ENCODE assay signal across 13 cellular contexts in genomic region chr4:132565542-132565941, GRCh38.
DNase-seq lines count a peak whose midpoint lies in the region; ATAC-seq and TF ChIP-seq lines count a peak whose summit lies in the region.
"Had no signal": no experiment of that assay in that cellular context is flagged by ENCODE, and none has a peak within 500 bp of the region (broad histone marks: within the 10 kb centered on the region; RNA-seq: fewer than 3 reads in every experiment).

No MANE protein-coding gene starts in this region.

- no peak overlapping the region for H3K14ac ChIP-seq in neuronal stem cell (ENCODE audit: low read length)

- no peak overlapping the region for H2BK15ac ChIP-seq in neuronal stem cell (ENCODE audit: low read length)

- H3K36me3 Mint-ChIP-seq in GM23338 (ENCODE audit: low read depth): peaks cover 7% of the 10 kb centered on the region
- H3K36me3 Mint-ChIP-seq in central memory CD8-positive, alpha-beta T cell (ENCODE audit: insufficient read depth): no peaks in the 10 kb centered on the region
- H3K36me3 Mint-ChIP-seq: CD4-positive, alpha-beta memory T cell had no signal

- no peak overlapping the region for H3K23ac ChIP-seq in neuronal stem cell (ENCODE audit: low read depth, low read length, poor library complexity)

- H3K27me3 ChIP-seq in DND-41 (ENCODE audit: insufficient read depth, low read length, poor library complexity) (no peaks in the 10 kb centered on the region), GM23338 (ENCODE audit: insufficient read depth) (no peaks in the 10 kb centered on the region), neuronal stem cell (ENCODE audit: control insufficient read depth in 3 of 3, insufficient read depth in 3 of 3, low read depth in 1 of 3, low read length in 3 of 3) (no peaks in the 10 kb centered on the region)

- H3K4me1 Mint-ChIP-seq in GM23338: no peaks in the 10 kb centered on the region
- H3K4me1 Mint-ChIP-seq in central memory CD8-positive, alpha-beta T cell: no peaks in the 10 kb centered on the region
- H3K4me1 Mint-ChIP-seq: CD4-positive, alpha-beta memory T cell; H9 had no signal

- H2AFZ ChIP-seq in DND-41 (ENCODE audit: low read depth, low read length): peak overlapping the region; percentile 45
- H2AFZ ChIP-seq in GM23338: 0 out of 2 replicates have a peak overlapping the region, but pooled peaks have one; percentile 72
- no peak overlapping the region for H2AFZ ChIP-seq in neuronal stem cell (ENCODE audit: low read length)

- no peak overlapping the region for H4K8ac ChIP-seq in neuronal stem cell (ENCODE audit: low read depth, low read length)

- H2AK5ac ChIP-seq in neuronal stem cell (ENCODE audit: low read depth, low read length): no peak overlapping the region

- no peak for TF ChIP-seq CTCF in DND-41 (IDR thresholded peaks at IDR 0.05; ENCODE audit: borderline replicate concordance, extremely low read depth, low read length, poor library complexity, severe bottlenecking)
- no peak for TF ChIP-seq CTCF in GM23338 (conservative IDR thresholded peaks at IDR 0.05; ENCODE audit: low read depth in 2 of 2)

- H3K9me3 ChIP-seq in DND-41 (ENCODE audit: insufficient read depth, low read length, severe bottlenecking) (no peaks in the 10 kb centered on the region), neuronal stem cell (replicated peaks in 1 of 2; ENCODE audit: control insufficient read depth in 2 of 2, insufficient read depth in 1 of 2, low read depth in 1 of 2, low read length in 2 of 2) (no peaks in the 10 kb centered on the region)

- peak overlapping the region; percentile 38 for H3K18ac ChIP-seq in neuronal stem cell (ENCODE audit: low read length)

- peaks cover 5% of the 10 kb centered on the region for H3K9me3 Mint-ChIP-seq in GM23338
- H3K9me3 Mint-ChIP-seq in central memory CD8-positive, alpha-beta T cell: peaks cover 8% of the 10 kb centered on the region

- no peak overlapping the region for H3K27ac Mint-ChIP-seq in GM23338
- H3K27ac Mint-ChIP-seq in central memory CD8-positive, alpha-beta T cell (ENCODE audit: low read depth): no peak overlapping the region
- H3K27ac Mint-ChIP-seq: CD4-positive, alpha-beta memory T cell had no signal

- H3K9me2 ChIP-seq in GM23338 (ENCODE audit: insufficient read depth): no peaks in the 10 kb centered on the region

- H3K4me2 ChIP-seq in DND-41 (ENCODE audit: insufficient read depth, low read length) (no peak overlapping the region), GM23338 (no peak overlapping the region), neuronal stem cell (ENCODE audit: insufficient read depth, low read length, poor library complexity, severe bottlenecking) (no peak overlapping the region)

- no peak overlapping the region for H2BK5ac ChIP-seq in neuronal stem cell (ENCODE audit: low read length)

- H3K27me3 Mint-ChIP-seq in GM23338 (ENCODE audit: insufficient read depth, low read depth, poor library complexity): no peaks in the 10 kb centered on the region
- no peaks in the 10 kb centered on the region for H3K27me3 Mint-ChIP-seq in central memory CD8-positive, alpha-beta T cell
- H3K27me3 Mint-ChIP-seq: CD4-positive, alpha-beta memory T cell had no signal

- H3K4me1 ChIP-seq in DND-41 (ENCODE audit: insufficient read depth, low read length) (no peaks in the 10 kb centered on the region), GM23338 (ENCODE audit: insufficient read depth) (no peaks in the 10 kb centered on the region), neuronal stem cell (ENCODE audit: control insufficient read depth in 2 of 2, insufficient read depth in 1 of 2, low read depth in 1 of 2, low read length in 2 of 2) (no peaks in the 10 kb centered on the region)

- no peak for ATAC-seq in DND-41 (ENCODE audit: insufficient read depth, low read depth)
- no peak for ATAC-seq in GM23338
- peak; percentile 10 for ATAC-seq in central memory CD8-positive, alpha-beta T cell (replicated peaks; ENCODE audit: extremely low read depth, poor library complexity, severe bottlenecking)

- DNase-seq in DND-41: no peak
- no peak for DNase-seq in GM23338 (ENCODE audit: low spot score)
- no peak for DNase-seq in central memory CD8-positive, alpha-beta T cell (ENCODE audit: low spot score in 2 of 2)
- DNase-seq in neuronal stem cell (ENCODE audit: low spot score): no peak
- DNase-seq in NOMO-1 treated with DMSO at 0.1 percent for 48 hours (lab: John Stamatoyannopoulos, UW; ENCODE audit: unreplicated experiment): no peak
- DNase-seq in mucosa of gallbladder (ENCODE audit: low spot score): no peak
- no peak for DNase-seq in activated CD4-positive, alpha-beta T cell treated with anti-CD3 and anti-CD28 coated beads for 4 hours
- DNase-seq in OCI-M1 (lab: John Stamatoyannopoulos, UW): no peak
- DNase-seq: C1 segment of cervical spinal cord; CD4-positive, alpha-beta memory T cell; COR-L47; DMS79 treated with DMSO at 0.1 percent for 48 hours; H9 had no signal

- H3K9ac ChIP-seq in DND-41 (ENCODE audit: low read depth, low read length): no peak overlapping the region
- no peak overlapping the region for H3K9ac ChIP-seq in neuronal stem cell (ENCODE audit: low read depth, low read length, poor library complexity)

- no peaks in the 10 kb centered on the region for H4K20me1 ChIP-seq in DND-41 (ENCODE audit: insufficient read depth, low read length)
- no peaks in the 10 kb centered on the region for H4K20me1 ChIP-seq in GM23338 (replicated peaks; ENCODE audit: insufficient read depth)

- H3K27ac ChIP-seq in DND-41 (ENCODE audit: low read length) (no peak overlapping the region), GM23338 (ENCODE audit: low read depth) (no peak overlapping the region), neuronal stem cell (replicated peaks; ENCODE audit: low read length) (no peak overlapping the region)

- no peaks in the 10 kb centered on the region for H3K79me1 ChIP-seq in neuronal stem cell (ENCODE audit: low read depth, low read length)

- H3F3A ChIP-seq in GM23338 (replicated peaks; ENCODE audit: low read depth): no peaks in the 10 kb centered on the region

- WGBS in neuronal stem cell (ENCODE audit: extremely low coverage in 2 of 2, insufficient read length in 2 of 2, insufficient replicate concordance in 1 of 2), 2 donors: no CpG with 5 or more reads among the region's 2 CpGs

- no peak overlapping the region for H2BK12ac ChIP-seq in neuronal stem cell (ENCODE audit: low read length)

- H3K79me2 ChIP-seq in DND-41 (ENCODE audit: insufficient read depth, low read length): no peaks in the 10 kb centered on the region
- H3K79me2 ChIP-seq in GM23338 (replicated peaks; ENCODE audit: insufficient read depth): no peaks in the 10 kb centered on the region

- H3K4me3 ChIP-seq in DND-41 (ENCODE audit: low read depth in 1 of 2, low read length in 2 of 2) (no peak overlapping the region), GM23338 (no peak overlapping the region), neuronal stem cell (ENCODE audit: low read length in 2 of 2) (no peak overlapping the region)

- H2BK120ac ChIP-seq in neuronal stem cell (ENCODE audit: low read depth, low read length): no peak overlapping the region

- H3K36me3 ChIP-seq in DND-41 (ENCODE audit: insufficient read depth, low read length): no peaks in the 10 kb centered on the region
- H3K36me3 ChIP-seq in GM23338 (ENCODE audit: insufficient read depth): no peaks in the 10 kb centered on the region
- no peaks in the 10 kb centered on the region for H3K36me3 ChIP-seq in neuronal stem cell (replicated peaks in 1 of 2; ENCODE audit: control insufficient read depth in 2 of 2, insufficient read depth in 2 of 2, low read length in 2 of 2)

- H3K4ac ChIP-seq in neuronal stem cell (ENCODE audit: low read length): no peak overlapping the region

- no peak overlapping the region for H3K4me3 Mint-ChIP-seq in GM23338
- H3K4me3 Mint-ChIP-seq in central memory CD8-positive, alpha-beta T cell: no peak overlapping the region
- H3K4me3 Mint-ChIP-seq: CD4-positive, alpha-beta memory T cell; H9 had no signal

- no peak overlapping the region for H4K91ac ChIP-seq in neuronal stem cell (ENCODE audit: low read depth, low read length, poor library complexity)

TF ChIP-seq in GM23338, 12 proteins besides CTCF, POLR2A, EP300 and RAD21 (continues in another document):
- TF ChIP-seq ZNF114 (CRISPR knock-in tag; IDR thresholded peaks at IDR 0.05) (no peak), POLR2AphosphoS5 (IDR thresholded peaks at IDR 0.05; ENCODE audit: low read depth) (no peak), ZNF331 (CRISPR knock-in tag; IDR thresholded peaks at IDR 0.05; ENCODE audit: low read depth) (no peak), REST (IDR thresholded peaks at IDR 0.05; ENCODE audit: unreplicated experiment) (no peak), EZH2phosphoT487 (IDR thresholded peaks at IDR 0.05; ENCODE audit: unreplicated experiment) (no peak)
